ENCODE assay signal across 8 cellular contexts in the genomic region with DNA sequence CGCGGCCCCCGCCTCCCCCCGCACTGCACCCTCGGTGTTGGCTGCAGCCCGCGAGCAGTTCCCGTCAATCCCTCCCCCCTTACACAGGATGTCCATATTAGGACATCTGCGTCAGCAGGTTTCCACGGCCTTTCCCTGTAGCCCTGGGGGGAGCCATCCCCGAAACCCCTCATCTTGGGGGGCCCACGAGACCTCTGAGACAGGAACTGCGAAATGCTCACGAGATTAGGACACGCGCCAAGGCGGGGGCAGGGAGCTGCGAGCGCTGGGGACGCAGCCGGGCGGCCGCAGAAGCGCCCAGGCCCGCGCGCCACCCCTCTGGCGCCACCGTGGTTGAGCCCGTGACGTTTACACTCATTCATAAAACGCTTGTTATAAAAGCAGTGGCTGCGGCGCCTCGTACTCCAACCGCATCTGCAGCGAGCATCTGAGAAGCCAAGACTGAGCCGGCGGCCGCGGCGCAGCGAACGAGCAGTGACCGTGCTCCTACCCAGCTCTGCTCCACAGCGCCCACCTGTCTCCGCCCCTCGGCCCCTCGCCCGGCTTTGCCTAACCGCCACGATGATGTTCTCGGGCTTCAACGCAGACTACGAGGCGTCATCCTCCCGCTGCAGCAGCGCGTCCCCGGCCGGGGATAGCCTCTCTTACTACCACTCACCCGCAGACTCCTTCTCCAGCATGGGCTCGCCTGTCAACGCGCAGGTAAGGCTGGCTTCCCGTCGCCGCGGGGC. TPM values are rescaled to one million over a fixed set of nuclear protein-coding genes. Genes with fewer than 3 reads are reported as not detected.
A peak's percentile ranks its signal among the peaks of the same experiment; 100 is the strongest.
DNase-seq lines count a peak whose midpoint lies in the region; ATAC-seq and TF ChIP-seq lines count a peak whose summit lies in the region.

Gene FOS (plus strand): TSS at position 407 of the 731 bp plus-strand sequence. CDS start 155 bp downstream, at position 562.

- H3K4me1 Mint-ChIP-seq in endodermal cell: peaks cover 30% of the 10 kb centered on the region

- peak within 1 kb of the TSS; percentile 100 for H3K27ac Mint-ChIP-seq in endodermal cell

- ATAC-seq in GM21423 (IDR thresholded peaks at IDR 0.05; ENCODE audit: unreplicated experiment): peak; percentile 69

- H3K4me1 ChIP-seq in HUES6 (ENCODE audit: control insufficient read depth, insufficient read depth, low read length) (peaks cover 13% of the 10 kb centered on the region), NT2/D1 (ENCODE audit: insufficient read depth, insufficient read length) (peaks cover 9% of the 10 kb centered on the region), endodermal cell (ENCODE audit: control insufficient read depth, insufficient read depth, low read length) (peaks cover 8% of the 10 kb centered on the region)

- H3K27me3 ChIP-seq in HUES6 (ENCODE audit: control insufficient read depth, insufficient read depth, low read length) (peaks cover 21% of the 10 kb centered on the region), NT2/D1 (ENCODE audit: insufficient read depth, insufficient read length) (peaks cover 14% of the 10 kb centered on the region), endodermal cell (ENCODE audit: control insufficient read depth, insufficient read depth, low read length, poor library complexity, severe bottlenecking) (peaks cover 14% of the 10 kb centered on the region)

- H3K36me3 Mint-ChIP-seq in endodermal cell (ENCODE audit: low read depth): peaks cover 15% of the 10 kb centered on the region

- in situ Hi-C loops in Caki2 (cut with HindIII; ENCODE audit: low pct_unique_long_range_greater_than_20kb, low sequenced_read_pairs): no loop called here

- peaks cover 43% of the 10 kb centered on the region for H3K27me3 Mint-ChIP-seq in endodermal cell (ENCODE audit: insufficient read depth)

- H3K4me3 Mint-ChIP-seq in endodermal cell: peak within 1 kb of the TSS; percentile 81

- 0% methylated on average over 41 to 66 of the region's 69 CpGs for WGBS in endodermal cell (ENCODE audit: insufficient coverage in 1 of 2, insufficient read length in 1 of 2), 2 experiments

- H3K36me3 ChIP-seq in HUES6 (ENCODE audit: control insufficient read depth, insufficient read depth, low read length) (peaks cover 18% of the 10 kb centered on the region), NT2/D1 (ENCODE audit: insufficient read depth, insufficient read length, low read length) (peaks cover 16% of the 10 kb centered on the region), endodermal cell (ENCODE audit: control insufficient read depth, insufficient read depth, low read length) (no peaks in the 10 kb centered on the region)

- peak within 1 kb of the TSS; percentile 97 for H3K9ac ChIP-seq in HUES6 (ENCODE audit: low read length)
- H3K9ac ChIP-seq in NT2/D1 (ENCODE audit: insufficient read length, low read depth): peak within 1 kb of the TSS; percentile 91
- peak within 1 kb of the TSS; percentile 98 for H3K9ac ChIP-seq in endodermal cell (ENCODE audit: extremely low read depth, low read length, poor library complexity, severe bottlenecking)

- TF ChIP-seq CTCF in endodermal cell (conservative IDR thresholded peaks at IDR 0.05): peak; percentile 22

- DNase-seq in Caki2 (ENCODE audit: low read depth): peak; percentile 87
- DNase-seq in NT2/D1 (ENCODE audit: low read depth, low spot score): peak; percentile 71
- peak; percentile 92 for DNase-seq in activated CD8-positive, alpha-beta memory T cell treated with anti-CD3 and anti-CD28 coated beads, Interleukin-2, amount 50 U/mL, for 1 hour (ENCODE audit: extremely low read depth)
- DNase-seq in endodermal cell: peak; percentile 96
- DNase-seq in mesenteric fat pad (ENCODE audit: low spot score): peak; percentile 98
- peak; percentile 86 for DNase-seq in stimulated activated CD8-positive, alpha-beta memory T cell treated with anti-CD3 and anti-CD28 coated beads, Interleukin-15, amount 100 ng/mL, for 1 hour (ENCODE audit: low read depth)

- peak within 1 kb of the TSS; percentile 100 for H3K27ac ChIP-seq in HUES6 (ENCODE audit: low read depth, low read length)
- H3K27ac ChIP-seq in endodermal cell (ENCODE audit: low read depth, low read length): peak within 1 kb of the TSS; percentile 100

- no peaks in the 10 kb centered on the region for H3K9me3 Mint-ChIP-seq in endodermal cell

- H3K9me3 ChIP-seq in HUES6 (ENCODE audit: control insufficient read depth, insufficient read depth, low read depth, low read length): no peaks in the 10 kb centered on the region
- no peaks in the 10 kb centered on the region for H3K9me3 ChIP-seq in NT2/D1 (ENCODE audit: insufficient read depth, low read length)
- no peaks in the 10 kb centered on the region for H3K9me3 ChIP-seq in endodermal cell (ENCODE audit: control insufficient read depth, low read length)

- H3K4me3 ChIP-seq in HUES6 (ENCODE audit: low read depth, low read length) (peak within 1 kb of the TSS; percentile 85), NT2/D1 (ENCODE audit: insufficient read length, low read depth) (peak within 1 kb of the TSS; percentile 93), endodermal cell (ENCODE audit: low read length) (peak within 1 kb of the TSS; percentile 88)

RNA-seq across cellular contexts. Expression of gene FOS, which starts in this region (rescaled TPM):
- 4.5 and 12.6 TPM in 2 replicates for total RNA-seq in Caki2 (2014; rRNA removed; shearing (Covaris generic); ENCODE audit: low replicate concordance)
- total RNA-seq in endodermal cell: 10 to 100 TPM; 10.3 to 14.0 TPM
- polyA plus RNA-seq in endodermal cell (2013, experiment 1 of 2): 7.9 TPM
- 23.5 TPM for polyA plus RNA-seq in endodermal cell (2013, experiment 2 of 2)
- total RNA-seq in mesenteric fat pad: 1,900 TPM

Comparison
In these comparisons a context has a peak if more than half of its experiments do, and no peak if none do; other contexts are left out.
1. Peak in every context shown above with its lines: DNase-seq, ATAC-seq, H3K4me3 ChIP-seq and H3K27ac ChIP-seq.
2. RNA of gene FOS (total RNA-seq): 1,900 TPM in mesenteric fat pad (single experiment); 10.3 to 14.0 TPM in endodermal cell and 4.5 to 12.6 TPM in Caki2; every median in the first group is over 100 times any median in the second.